Comparison of ENCODE assay signal across 13 cellular contexts in genomic region chr11:6636480-6636879, GRCh38. TPM values are rescaled to one million over a fixed set of nuclear protein-coding genes. Genes with fewer than 3 reads are reported as not detected.
DNase-seq lines count a peak whose midpoint lies in the region; ATAC-seq and TF ChIP-seq lines count a peak whose summit lies in the region.
"Had no signal": no experiment of that assay in that cellular context is flagged by ENCODE, and none has a peak within 500 bp of the region (broad histone marks: within the 10 kb centered on the region; RNA-seq: fewer than 3 reads in every experiment).

No MANE protein-coding gene starts in this region.

- H3K4me3 ChIP-seq in HL-60 (replicated peaks; ENCODE audit: insufficient read depth, low read length) (no peak overlapping the region), ascending aorta (no peak overlapping the region), mesodermal cell (ENCODE audit: extremely low read depth, insufficient read depth, low read length, poor library complexity, severe bottlenecking) (no peak overlapping the region), tibial artery (no peak overlapping the region), right lobe of liver (no peak overlapping the region), neuronal stem cell (ENCODE audit: low read length in 2 of 2) (no peak overlapping the region)
- H3K4me3 ChIP-seq: GM23248, PC-9 had no signal

- H4K8ac ChIP-seq in neuronal stem cell (ENCODE audit: low read depth, low read length): no peak overlapping the region

- H2AFZ ChIP-seq in neuronal stem cell (ENCODE audit: low read length): no peak overlapping the region
- H2AFZ ChIP-seq: GM23248, PC-9 had no signal

- no peak for DNase-seq in HL-60 (ENCODE audit: low read depth in 1 of 2, low spot score in 1 of 2)
- no peak for DNase-seq in ascending aorta (ENCODE audit: low spot score in 2 of 2)
- DNase-seq in tibial artery: no peak
- no peak for DNase-seq in right lobe of liver
- no peak for DNase-seq in neuronal stem cell (ENCODE audit: low spot score)
- DNase-seq: GM23248, NCI-H1105, NCI-H187, NCI-H69, PC-9 had no signal

- no peak overlapping the region for H2BK5ac ChIP-seq in neuronal stem cell (ENCODE audit: low read length)

- TF ChIP-seq POLR2A in right lobe of liver (IDR thresholded peaks at IDR 0.05): no peak

- 91 to 96% methylated on average over 3 of the region's 3 CpGs for WGBS in mesodermal cell (ENCODE audit: insufficient coverage in 2 of 2), 2 experiments
- WGBS in right lobe of liver (ENCODE audit: insufficient coverage, low coverage, low lambda C conversion rate, missing lambda C conversion rate): 71% methylated on average over 2 of the region's 3 CpGs
- WGBS in neuronal stem cell (ENCODE audit: extremely low coverage in 2 of 2, insufficient read length in 2 of 2, insufficient replicate concordance in 1 of 2), 2 donors: no CpG with 5 or more reads among the region's 3 CpGs

- H3K27me3 ChIP-seq in HL-60 (ENCODE audit: insufficient read depth, poor library complexity, severe bottlenecking): no peaks in the 10 kb centered on the region
- no peaks in the 10 kb centered on the region for H3K27me3 ChIP-seq in ascending aorta
- H3K27me3 ChIP-seq in tibial artery: no peaks in the 10 kb centered on the region
- H3K27me3 ChIP-seq in right lobe of liver: no peaks in the 10 kb centered on the region
- peaks cover 0 to under 1% (median 0%) of the 10 kb centered on the region in 3 experiments for H3K27me3 ChIP-seq in neuronal stem cell (ENCODE audit: control insufficient read depth in 3 of 3, insufficient read depth in 3 of 3, low read depth in 1 of 3, low read length in 3 of 3)

- H3K18ac ChIP-seq in neuronal stem cell (ENCODE audit: low read length): no peak overlapping the region

- no peak overlapping the region for H3K9ac ChIP-seq in neuronal stem cell (ENCODE audit: low read depth, low read length, poor library complexity)
- H3K9ac ChIP-seq: GM23248, KMS-11 had no signal

- TF ChIP-seq CTCF in HL-60 (IDR thresholded peaks at IDR 0.05; ENCODE audit: insufficient read depth, low read length) (no peak), ascending aorta (IDR thresholded peaks at IDR 0.05) (no peak), tibial artery (IDR thresholded peaks at IDR 0.05) (no peak), right lobe of liver (IDR thresholded peaks at IDR 0.05) (no peak)

- H3K9me3 ChIP-seq in ascending aorta (no peaks in the 10 kb centered on the region), mesodermal cell (ENCODE audit: control insufficient read depth, low read length) (no peaks in the 10 kb centered on the region), tibial artery (no peaks in the 10 kb centered on the region), right lobe of liver (no peaks in the 10 kb centered on the region), neuronal stem cell (replicated peaks in 1 of 2; ENCODE audit: control insufficient read depth in 2 of 2, insufficient read depth in 1 of 2, low read depth in 1 of 2, low read length in 2 of 2) (no peaks in the 10 kb centered on the region)

- intact Hi-C loops in ascending aorta (cut with DNase I) (loop anchor here (5.0 kb wide), 1 partner anchor 36 kb away; no protein-coding TSS in a partner anchor), tibial artery (cut with DNase I; ENCODE audit: low total_unique reads) (no loop called here), right lobe of liver (cut with DNase I) (no loop called here)

- H3K36me3 ChIP-seq in ascending aorta: peaks cover 41 to 47% of the 10 kb centered on the region in 2 donors
- H3K36me3 ChIP-seq in mesodermal cell (ENCODE audit: control insufficient read depth, insufficient read depth, low read length): peaks cover 73% of the 10 kb centered on the region
- H3K36me3 ChIP-seq in tibial artery: peaks cover 9 to 45% (median 30%) of the 10 kb centered on the region in 3 donors
- no peaks in the 10 kb centered on the region for H3K36me3 ChIP-seq in right lobe of liver
- H3K36me3 ChIP-seq in neuronal stem cell (replicated peaks in 1 of 2; ENCODE audit: control insufficient read depth in 2 of 2, insufficient read depth in 2 of 2, low read length in 2 of 2): peaks cover 7 to 85% of the 10 kb centered on the region in 2 donors

- H3K23ac ChIP-seq in neuronal stem cell (ENCODE audit: low read depth, low read length, poor library complexity): no peak overlapping the region

- H4K91ac ChIP-seq in neuronal stem cell (ENCODE audit: low read depth, low read length, poor library complexity): no peak overlapping the region

- no peak overlapping the region for H3K4me2 ChIP-seq in neuronal stem cell (ENCODE audit: insufficient read depth, low read length, poor library complexity, severe bottlenecking)
- H3K4me2 ChIP-seq: KMS-11, PC-9 had no signal

- H3K4ac ChIP-seq in neuronal stem cell (ENCODE audit: low read length): no peak overlapping the region

- ATAC-seq in right lobe of liver (no peak), HG03521 (IDR thresholded peaks at IDR 0.05; ENCODE audit: unreplicated experiment) (no peak)

- H2AK5ac ChIP-seq in neuronal stem cell (ENCODE audit: low read depth, low read length): no peak overlapping the region

- H2BK120ac ChIP-seq in neuronal stem cell (ENCODE audit: low read depth, low read length): no peak overlapping the region

- peak overlapping the region; percentile 93 for H3K27ac ChIP-seq in HL-60 (replicated peaks)
- H3K27ac ChIP-seq in ascending aorta: peak overlapping the region; percentile 24 to 62
- peak overlapping the region; percentile 13 for H3K27ac ChIP-seq in mesodermal cell (ENCODE audit: low read depth, low read length, severe bottlenecking)
- H3K27ac ChIP-seq in tibial artery: peak overlapping the region; percentile 58 to 63
- H3K27ac ChIP-seq in right lobe of liver: peak overlapping the region in 1 of 3 donors; percentile 26
- no peak overlapping the region for H3K27ac ChIP-seq in neuronal stem cell (replicated peaks; ENCODE audit: low read length)
- H3K27ac ChIP-seq: GM23248, KMS-11, PC-9 had no signal

- no peak overlapping the region for H2BK12ac ChIP-seq in neuronal stem cell (ENCODE audit: low read length)

- no peak overlapping the region for H2BK15ac ChIP-seq in neuronal stem cell (ENCODE audit: low read length)

- peaks cover 14 to 38% of the 10 kb centered on the region in 2 donors for H3K4me1 ChIP-seq in ascending aorta
- peaks cover 27% of the 10 kb centered on the region for H3K4me1 ChIP-seq in mesodermal cell (ENCODE audit: control insufficient read depth, insufficient read depth, low read length, poor library complexity, severe bottlenecking)
- peaks cover 0 to 50% (median 42%) of the 10 kb centered on the region in 4 donors for H3K4me1 ChIP-seq in tibial artery
- H3K4me1 ChIP-seq in right lobe of liver: peaks cover 0 to 36% (median 17%) of the 10 kb centered on the region in 4 donors
- peaks cover 5 to 10% of the 10 kb centered on the region in 2 donors for H3K4me1 ChIP-seq in neuronal stem cell (ENCODE audit: control insufficient read depth in 2 of 2, insufficient read depth in 1 of 2, low read depth in 1 of 2, low read length in 2 of 2)

- H3K79me1 ChIP-seq in neuronal stem cell (ENCODE audit: low read depth, low read length): no peaks in the 10 kb centered on the region

- no peak overlapping the region for H3K14ac ChIP-seq in neuronal stem cell (ENCODE audit: low read length)

RNA-seq across cellular contexts. Expression of gene TPP1, which starts 17.3 kb away (rescaled TPM):
- total RNA-seq in ascending aorta (96.7 TPM), right lobe of liver (100 to 1,000 TPM in 2 of 6 experiments, 10 to 100 TPM in 4; 62.5 to 159 (median 81.0) TPM)
- 66.1 TPM for polyA plus RNA-seq in mesodermal cell (2013, experiment 1 of 2)
- 56.8 TPM for polyA plus RNA-seq in mesodermal cell (2013, experiment 2 of 2)
- 47.2 TPM for polyA plus RNA-seq in neuronal stem cell (2013, experiment 1 of 2)
- 47.6 TPM for polyA plus RNA-seq in neuronal stem cell (2013, experiment 2 of 2)

RNA-seq across cellular contexts. Expression of gene DCHS1, which starts 19.1 kb away (rescaled TPM):
- total RNA-seq in ascending aorta: 58.0 TPM
- polyA plus RNA-seq in mesodermal cell (2013, experiment 1 of 2): 61.7 TPM
- 45.3 TPM for polyA plus RNA-seq in mesodermal cell (2013, experiment 2 of 2)
- 1 to 10 TPM; 1.8 to 9.2 (median 4.1) TPM for total RNA-seq in right lobe of liver
- polyA plus RNA-seq in neuronal stem cell (2013, experiment 1 of 2): 4.5 TPM
- 4.4 TPM for polyA plus RNA-seq in neuronal stem cell (2013, experiment 2 of 2)

RNA-seq across cellular contexts. Expression of gene TAF10, which starts 24.5 kb away (rescaled TPM):
- total RNA-seq in ascending aorta (76.0 TPM), right lobe of liver (10 to 100 TPM; 47.3 to 81.9 (median 60.4) TPM)
- 229 TPM for polyA plus RNA-seq in mesodermal cell (2013, experiment 1 of 2)
- polyA plus RNA-seq in mesodermal cell (2013, experiment 2 of 2): 198 TPM
- 283 TPM for polyA plus RNA-seq in neuronal stem cell (2013, experiment 1 of 2)
- 282 TPM for polyA plus RNA-seq in neuronal stem cell (2013, experiment 2 of 2)

RNA-seq across cellular contexts. Expression of gene ILK, which starts 32.9 kb away (rescaled TPM):
- total RNA-seq in ascending aorta (183 TPM), right lobe of liver (10 to 100 TPM; 33.4 to 79.9 (median 55.0) TPM)
- polyA plus RNA-seq in mesodermal cell (2013, experiment 1 of 2): 226 TPM
- polyA plus RNA-seq in mesodermal cell (2013, experiment 2 of 2): 200 TPM
- 96.9 TPM for polyA plus RNA-seq in neuronal stem cell (2013, experiment 1 of 2)
- polyA plus RNA-seq in neuronal stem cell (2013, experiment 2 of 2): 95.8 TPM

RNA-seq across cellular contexts. Expression of gene RRP8, which starts 33.1 kb away (rescaled TPM):
- total RNA-seq in ascending aorta (9.2 TPM), right lobe of liver (10 to 100 TPM; 11.3 to 17.1 (median 14.2) TPM)
- 13.1 TPM for polyA plus RNA-seq in mesodermal cell (2013, experiment 1 of 2)
- polyA plus RNA-seq in mesodermal cell (2013, experiment 2 of 2): 12.7 TPM
- 19.8 TPM for polyA plus RNA-seq in neuronal stem cell (2013, experiment 1 of 2)
- 18.9 TPM for polyA plus RNA-seq in neuronal stem cell (2013, experiment 2 of 2)
